10 cellular contexts compared by ENCODE assay signal in genomic region chr20:53678990-53679596, GRCh38.
A peak's percentile ranks its signal among the peaks of the same experiment; 100 is the strongest.
DNase-seq lines count a peak whose midpoint lies in the region; ATAC-seq, FAIRE-seq and TF ChIP-seq lines count a peak whose summit lies in the region.
"Had no signal": no experiment of that assay in that cellular context is flagged by ENCODE, and none has a peak within 500 bp of the region (broad histone marks: within the 10 kb centered on the region; RNA-seq: fewer than 3 reads in every experiment).

No MANE protein-coding gene starts in this region.

- no peak for TF ChIP-seq POLR2A in HepG2 (IDR thresholded peaks at IDR 0.05; ENCODE audit: insufficient read depth in 1 of 2, low read depth in 2 of 2, low read length in 2 of 2)

- no peaks in the 10 kb centered on the region for H3K9me3 ChIP-seq in cardiac muscle cell (ENCODE audit: low read depth)
- H3K9me3 ChIP-seq in right cardiac atrium (ENCODE audit: control insufficient read depth, low read length), result no peaks in the 10 kb centered on the region
- H3K9me3 ChIP-seq in HepG2 (ENCODE audit: low read length), result no peaks in the 10 kb centered on the region
- H3K9me3 ChIP-seq in colonic mucosa, result no peaks in the 10 kb centered on the region
- H3K9me3 ChIP-seq: body of pancreas, gastrocnemius medialis had no signal

- no peaks in the 10 kb centered on the region for H3K36me3 Mint-ChIP-seq in activated CD8-positive, alpha-beta T cell treated with anti-CD3 and anti-CD28 coated beads, Interleukin-2, amount 10 ng/mL, durations not matched to agents 7 days and 5 days (ENCODE audit: low read depth)
- H3K36me3 Mint-ChIP-seq in glutamatergic neuron (ENCODE audit: unreplicated experiment), result no peaks in the 10 kb centered on the region

- CTCF ChIA-PET in activated CD8-positive, alpha-beta T cell treated with anti-CD3 and anti-CD28 coated beads, Interleukin-2, amount 10 ng/mL, durations not matched to agents 7 days and 5 days (lab: Charles Lee), result interaction anchor here (0.8 to 2.3 kb wide), 8 partner anchors 9 to 261 kb away, joined by 3 to 19 read pairs (median 4); no protein-coding TSS in a partner anchor
- CTCF ChIA-PET in HepG2 (lab: Yijun Ruan, JAX; ENCODE audit: low intra/inter-chr PET ratio, low total read pairs), result interaction anchor here (1.8 kb wide), 1 partner anchor 191 kb away, joined by 4 read pairs; no protein-coding TSS in a partner anchor

- no TSS peak for BruUV-seq in HepG2 (replicated peaks; lab: Mats Ljungman, UMichigan)

- H3K27me3 Mint-ChIP-seq in activated CD8-positive, alpha-beta T cell treated with anti-CD3 and anti-CD28 coated beads, Interleukin-2, amount 10 ng/mL, durations not matched to agents 7 days and 5 days (ENCODE audit: low read depth), result no peaks in the 10 kb centered on the region
- H3K27me3 Mint-ChIP-seq in glutamatergic neuron (ENCODE audit: unreplicated experiment), result no peaks in the 10 kb centered on the region

- ATAC-seq in right cardiac atrium, result no peak
- ATAC-seq in activated CD8-positive, alpha-beta T cell treated with anti-CD3 and anti-CD28 coated beads, Interleukin-2, amount 10 ng/mL, durations not matched to agents 7 days and 5 days, result no peak
- ATAC-seq in HepG2, result no peak
- ATAC-seq: body of pancreas, gastrocnemius medialis had no signal

- DNase-seq in cardiac muscle cell (ENCODE audit: low read depth in 1 of 2, low spot score in 1 of 2) (peak in 1 of 2 donors; percentile 51), right cardiac atrium (no peak), HepG2 (ENCODE audit: low spot score) (peak; percentile 35), colonic mucosa (no peak), glutamatergic neuron (no peak), CD1c-positive myeloid dendritic cell (ENCODE audit: extremely low spot score) (no peak)
- DNase-seq in activated CD8-positive, alpha-beta T cell treated with anti-CD3 and anti-CD28 coated beads, Interleukin-2, amount 10 ng/mL, durations not matched to agents 7 days and 5 days, result no peak
- DNase-seq: body of pancreas, gastrocnemius medialis had no signal

- H3K27ac ChIP-seq in cardiac muscle cell (peak overlapping the region; percentile 65), right cardiac atrium (ENCODE audit: low read length) (no peak overlapping the region), HepG2 (ENCODE audit: extremely low read length, insufficient read depth, low read length) (peak overlapping the region; percentile 90), temporal lobe (ENCODE audit: low read depth, low read length) (peak overlapping the region; percentile 87), colonic mucosa (no peak overlapping the region)
- H3K27ac ChIP-seq: gastrocnemius medialis had no signal

- H3K4me1 Mint-ChIP-seq in activated CD8-positive, alpha-beta T cell treated with anti-CD3 and anti-CD28 coated beads, Interleukin-2, amount 10 ng/mL, durations not matched to agents 7 days and 5 days (ENCODE audit: low read depth), result peaks cover 41% of the 10 kb centered on the region
- peaks cover 9% of the 10 kb centered on the region for H3K4me1 Mint-ChIP-seq in glutamatergic neuron (ENCODE audit: low read depth, unreplicated experiment)

- peak overlapping the region; percentile 72 for H3K27ac Mint-ChIP-seq in activated CD8-positive, alpha-beta T cell treated with anti-CD3 and anti-CD28 coated beads, Interleukin-2, amount 10 ng/mL, durations not matched to agents 7 days and 5 days
- no peak overlapping the region for H3K27ac Mint-ChIP-seq in glutamatergic neuron (ENCODE audit: unreplicated experiment)

- H3K4me1 ChIP-seq in cardiac muscle cell (ENCODE audit: low read depth) (peaks cover 31% of the 10 kb centered on the region), right cardiac atrium (ENCODE audit: control insufficient read depth, insufficient read depth, low read length) (no peaks in the 10 kb centered on the region), HepG2 (ENCODE audit: insufficient read depth, low read length) (peaks cover 62% of the 10 kb centered on the region), colonic mucosa (peaks cover 5% of the 10 kb centered on the region)

- TF ChIP-seq RAD21 in HepG2 (CRISPR knock-in tag; IDR thresholded peaks at IDR 0.05), result no peak

- 55% methylated on average over 3 of the region's 3 CpGs for WGBS in right cardiac atrium
- 13% methylated on average over 3 of the region's 3 CpGs for WGBS in HepG2 (ENCODE audit: low lambda C conversion rate)

- H3K9ac ChIP-seq in HepG2 (ENCODE audit: insufficient read depth, low read depth, low read length) (peak overlapping the region; percentile 66), colonic mucosa (ENCODE audit: low read depth in 2 of 2, low read length in 2 of 2) (no peak overlapping the region)

- in situ Hi-C loops in HepG2 (cut with HindIII; ENCODE audit: extremely low pct_ligation_motif_present, low pct_unique_long_range_greater_than_20kb), result no loop called here

- H3K36me3 ChIP-seq in cardiac muscle cell (no peaks in the 10 kb centered on the region), HepG2 (replicated peaks in 1 of 2; ENCODE audit: control insufficient read depth in 1 of 2, insufficient read depth in 2 of 2, low read length in 2 of 2) (no peaks in the 10 kb centered on the region), colonic mucosa (no peaks in the 10 kb centered on the region)
- H3K36me3 ChIP-seq: gastrocnemius medialis had no signal

- peak overlapping the region; percentile 36 for H3K4me3 Mint-ChIP-seq in activated CD8-positive, alpha-beta T cell treated with anti-CD3 and anti-CD28 coated beads, Interleukin-2, amount 10 ng/mL, durations not matched to agents 7 days and 5 days
- no peak overlapping the region for H3K4me3 Mint-ChIP-seq in glutamatergic neuron (ENCODE audit: unreplicated experiment)

- intact Hi-C loops in right cardiac atrium (cut with DNase I) (no loop called here), HepG2 (cut with micrococcal nuclease; ENCODE audit: unreplicated experiment) (loop anchor here (1.0 to 5.0 kb wide), 7 partner anchors 36 to 236 kb away; no protein-coding TSS in a partner anchor), colonic mucosa (cut with DNase I) (no loop called here)

- no peaks in the 10 kb centered on the region for H3K27me3 ChIP-seq in cardiac muscle cell
- H3K27me3 ChIP-seq in right cardiac atrium (ENCODE audit: control insufficient read depth, insufficient read depth), result no peaks in the 10 kb centered on the region
- no peaks in the 10 kb centered on the region for H3K27me3 ChIP-seq in HepG2 (ENCODE audit: control insufficient read depth in 1 of 2, insufficient read depth in 2 of 2, low read length in 2 of 2)
- H3K27me3 ChIP-seq in colonic mucosa, result no peaks in the 10 kb centered on the region
- H3K27me3 ChIP-seq: body of pancreas, gastrocnemius medialis had no signal

- no peak overlapping the region for H3K4me3 ChIP-seq in cardiac muscle cell
- no peak overlapping the region for H3K4me3 ChIP-seq in right cardiac atrium (ENCODE audit: low read length)
- H3K4me3 ChIP-seq in HepG2 (replicated peaks in 1 of 3; ENCODE audit: insufficient read depth in 1 of 3, low read depth in 2 of 3, low read length in 3 of 3), result peak overlapping the region; percentile 45 to 70 (median 67); a peak in 5 of 6 replicates
- no peak overlapping the region for H3K4me3 ChIP-seq in colonic mucosa
- H3K4me3 ChIP-seq: body of pancreas, gastrocnemius medialis had no signal

- POLR2A ChIA-PET in activated CD8-positive, alpha-beta T cell treated with anti-CD3 and anti-CD28 coated beads, Interleukin-2, amount 10 ng/mL, durations not matched to agents 7 days and 5 days (lab: Charles Lee), result interaction anchor here (1.0 to 1.8 kb wide), 4 partner anchors 18 to 85 kb away, joined by 3 to 4 read pairs (median 4); partner anchors contain the start of gene ZNF217
- POLR2A ChIA-PET in HepG2 (lab: Yijun Ruan, JAX), result interaction anchor here (0.7 to 4.4 kb wide), 17 partner anchors 10 to 261 kb away, joined by 3 to 51 read pairs (median 7); partner anchors contain the start of gene ZNF217

- no peaks in the 10 kb centered on the region for H4K20me1 ChIP-seq in HepG2 (ENCODE audit: insufficient read depth, low read length)

- no peaks in the 10 kb centered on the region for H3K9me3 Mint-ChIP-seq in activated CD8-positive, alpha-beta T cell treated with anti-CD3 and anti-CD28 coated beads, Interleukin-2, amount 10 ng/mL, durations not matched to agents 7 days and 5 days (ENCODE audit: insufficient read depth)
- H3K9me3 Mint-ChIP-seq in glutamatergic neuron (ENCODE audit: unreplicated experiment), result no peaks in the 10 kb centered on the region

- peak overlapping the region; percentile 55 for H2AFZ ChIP-seq in HepG2 (ENCODE audit: low read length)

- TF ChIP-seq CTCF in cardiac muscle cell (IDR thresholded peaks at IDR 0.05; ENCODE audit: low read depth, low read length), result no peak
- TF ChIP-seq CTCF in HepG2 (CRISPR knock-in tag; IDR thresholded peaks at IDR 0.05), result no peak
- no peak for TF ChIP-seq CTCF in colonic mucosa (IDR thresholded peaks at IDR 0.05)
- no peak for TF ChIP-seq CTCF in glutamatergic neuron (IDR thresholded peaks at IDR 0.05; ENCODE audit: partially characterized antibody, unreplicated experiment)

- no peaks in the 10 kb centered on the region for H3K79me2 ChIP-seq in HepG2 (ENCODE audit: insufficient read depth, low read length)

- peak overlapping the region; percentile 83 for H3K4me2 ChIP-seq in HepG2 (ENCODE audit: low read depth, low read length)

- FAIRE-seq in HepG2 (lab: Jason Lieb, UNC), result no peak

- TF ChIP-seq EP300 in HepG2 (IDR thresholded peaks at IDR 0.05; ENCODE audit: low read depth in 2 of 2, low read length in 2 of 2) (peak in 1 of 2 experiments; percentile 50; a peak in 1 of 4 replicates), HepG2 (CRISPR knock-in tag; IDR thresholded peaks at IDR 0.05; ENCODE audit: borderline replicate concordance) (no peak)

TF ChIP-seq in HepG2, 621 proteins besides CTCF, POLR2A, EP300 and RAD21 (continues in another document):
- TF ChIP-seq FOXA3 (CRISPR knock-in tag; IDR thresholded peaks at IDR 0.05) (peak; percentile 59; the same call in 1 of the 2 replicates), ZBTB25 (CRISPR knock-in tag; IDR thresholded peaks at IDR 0.05) (0 out of 2 replicates have a peak, but pooled peaks have one; percentile 8), NFIC (IDR thresholded peaks at IDR 0.05; ENCODE audit: low read length) (0 out of 2 replicates have a peak, but pooled peaks have one; percentile 8), KAT2B (IDR thresholded peaks at IDR 0.05; ENCODE audit: borderline replicate concordance, low read depth, low read length) (no peak), ZNF678 (CRISPR knock-in tag; IDR thresholded peaks at IDR 0.05) (no peak), POGZ (CRISPR knock-in tag; IDR thresholded peaks at IDR 0.05) (0 out of 2 replicates have a peak, but pooled peaks have one; percentile 13), SOX6 (IDR thresholded peaks at IDR 0.05) (no peak), SOX6 (CRISPR knock-in tag; IDR thresholded peaks at IDR 0.05) (peak; percentile 61; the same call in 1 of the 2 replicates)

Comparison
In these comparisons a context has a peak if more than half of its experiments do, and no peak if none do; other contexts are left out.
1. H3K27ac ChIP-seq: peak in cardiac muscle cell (single experiment), HepG2 (single experiment) and temporal lobe (single experiment); none in right cardiac atrium (single experiment) and colonic mucosa (single experiment).
2. H3K4me3 ChIP-seq: peak in HepG2 (3 of 3); none in cardiac muscle cell (single experiment), right cardiac atrium (single experiment) and colonic mucosa (single experiment).